ENCODE assay signal across 8 cellular contexts in the genomic region with DNA sequence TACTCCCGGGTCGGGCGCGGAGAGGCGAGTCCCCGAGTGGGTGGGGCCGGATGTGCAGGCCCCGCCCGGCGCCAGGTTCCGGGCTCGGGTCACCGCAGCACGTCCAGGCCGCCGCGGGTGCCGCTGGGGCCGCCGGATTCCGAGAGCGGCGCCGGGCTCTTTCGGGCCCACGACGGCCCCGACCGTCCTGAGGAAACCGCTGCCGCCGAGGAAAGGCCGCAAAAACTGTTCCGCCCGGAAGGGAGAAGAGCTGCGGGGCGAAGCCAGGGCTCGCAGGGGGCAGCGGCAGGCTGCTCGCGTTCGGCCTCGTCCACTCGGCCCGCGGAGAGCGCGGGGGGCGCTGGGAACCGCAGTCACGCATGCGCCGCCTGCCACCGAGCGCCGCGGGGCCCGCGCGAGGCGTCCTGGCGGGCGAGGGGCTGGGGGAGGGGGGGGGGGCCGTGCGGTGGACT. TPM values are rescaled to one million over a fixed set of nuclear protein-coding genes. Genes with fewer than 3 reads are reported as not detected.
DNase-seq lines count a peak whose midpoint lies in the region; ATAC-seq and TF ChIP-seq lines count a peak whose summit lies in the region.

Gene ZKSCAN2, minus strand, starts transcription at position 342 of the 452 bp plus-strand sequence. CDS start 718 bp downstream, outside the sequence.

- H2AFZ ChIP-seq in KMS-11 (ENCODE audit: low read depth) (peak within 1 kb of the TSS; percentile 84), osteoblast (ENCODE audit: low read length) (peak within 1 kb of the TSS; percentile 98)

- H3K9me3 Mint-ChIP-seq in activated naive CD4-positive, alpha-beta T cell treated with anti-CD3 and anti-CD28 coated beads, Interleukin-2, amount 50 U/mL, for 72 hours = no peaks in the 10 kb centered on the region
- peaks cover 9% of the 10 kb centered on the region for H3K9me3 Mint-ChIP-seq in glutamatergic neuron (ENCODE audit: unreplicated experiment)

- peak within 1 kb of the TSS; percentile 95 to 98 for H3K27ac Mint-ChIP-seq in activated naive CD4-positive, alpha-beta T cell treated with anti-CD3 and anti-CD28 coated beads, Interleukin-2, amount 50 U/mL, for 72 hours
- H3K27ac Mint-ChIP-seq in glutamatergic neuron (ENCODE audit: unreplicated experiment) = peak within 1 kb of the TSS; percentile 95

- peak within 1 kb of the TSS; percentile 88 for H3K4me2 ChIP-seq in KMS-11
- H3K4me2 ChIP-seq in osteoblast (ENCODE audit: insufficient read depth, low read length) = peak within 1 kb of the TSS; percentile 98

- H3K79me2 ChIP-seq in KMS-11 (ENCODE audit: insufficient read depth, low read depth) = peaks cover 25% of the 10 kb centered on the region
- H3K79me2 ChIP-seq in osteoblast (ENCODE audit: insufficient read depth, low read length) = peaks cover 47% of the 10 kb centered on the region

- H3K36me3 Mint-ChIP-seq in activated naive CD4-positive, alpha-beta T cell treated with anti-CD3 and anti-CD28 coated beads, Interleukin-2, amount 50 U/mL, for 72 hours = peaks cover 25% of the 10 kb centered on the region in 2 donors
- H3K36me3 Mint-ChIP-seq in glutamatergic neuron (ENCODE audit: unreplicated experiment) = no peaks in the 10 kb centered on the region

- H3K4me1 ChIP-seq in ES-I3 (ENCODE audit: insufficient read depth, low read length) (0 out of 2 replicates have a peak, but pooled peaks cover 5% of the 10 kb centered on the region), KMS-11 (ENCODE audit: low read depth, poor library complexity, severe bottlenecking) (peaks cover 25% of the 10 kb centered on the region), osteoblast (ENCODE audit: insufficient read depth, low read length) (peaks cover 23% of the 10 kb centered on the region), thoracic aorta (ENCODE audit: control insufficient read depth in 1 of 2, low read depth in 2 of 2) (peaks cover 0 to 32% of the 10 kb centered on the region in 2 donors)

- H3K27ac ChIP-seq in KMS-11 = peak within 1 kb of the TSS; percentile 95
- H3K27ac ChIP-seq in SK-N-MC = peak within 1 kb of the TSS; percentile 95
- H3K27ac ChIP-seq in osteoblast (ENCODE audit: low read depth, low read length) = peak within 1 kb of the TSS; percentile 91
- H3K27ac ChIP-seq in thoracic aorta = peak within 1 kb of the TSS; percentile 96 to 98

- peaks cover 4% of the 10 kb centered on the region for H3K27me3 Mint-ChIP-seq in glutamatergic neuron (ENCODE audit: unreplicated experiment)

- H3K4me3 Mint-ChIP-seq in glutamatergic neuron (ENCODE audit: unreplicated experiment) = peak within 1 kb of the TSS; percentile 95

- H3K27me3 ChIP-seq in KMS-11 (ENCODE audit: insufficient read depth, low read depth) (no peaks in the 10 kb centered on the region), osteoblast (ENCODE audit: insufficient read depth, low read length) (no peaks in the 10 kb centered on the region), thoracic aorta (replicated peaks; ENCODE audit: insufficient read depth) (no peaks in the 10 kb centered on the region)

- DNase-seq in SK-N-MC (ENCODE audit: low read depth, low spot score) = no peak
- peak; percentile 87 to 91 for DNase-seq in activated naive CD4-positive, alpha-beta T cell treated with anti-CD3 and anti-CD28 coated beads, Interleukin-2, amount 50 U/mL, for 72 hours (ENCODE audit: low spot score in 2 of 2)
- peak; percentile 90 for DNase-seq in glutamatergic neuron
- peak; percentile 97 for DNase-seq in osteoblast (ENCODE audit: insufficient read length, low spot score, missing footprints)
- peak; percentile 56 for DNase-seq in thoracic aorta (ENCODE audit: low spot score)

- H3K36me3 ChIP-seq in ES-I3 (ENCODE audit: insufficient read depth, low read length) = peaks cover 3% of the 10 kb centered on the region; the same call in 1 of the 2 replicates
- no peaks in the 10 kb centered on the region for H3K36me3 ChIP-seq in KMS-11 (ENCODE audit: insufficient read depth)
- H3K36me3 ChIP-seq in SK-N-MC (ENCODE audit: insufficient read depth, low read length) = peaks cover 27% of the 10 kb centered on the region
- peaks cover 7% of the 10 kb centered on the region for H3K36me3 ChIP-seq in osteoblast (ENCODE audit: insufficient read depth, low read length)
- peaks cover 3% of the 10 kb centered on the region for H3K36me3 ChIP-seq in thoracic aorta

- H3K4me1 Mint-ChIP-seq in glutamatergic neuron (ENCODE audit: low read depth, unreplicated experiment) = peaks cover 18% of the 10 kb centered on the region

- H3K9ac ChIP-seq in ES-I3 (ENCODE audit: low read depth, low read length) (peak within 1 kb of the TSS; percentile 82), KMS-11 (peak within 1 kb of the TSS; percentile 96), SK-N-MC (ENCODE audit: insufficient read length) (peak within 1 kb of the TSS; percentile 98)

- H3K4me3 ChIP-seq in KMS-11 (IDR thresholded peaks at IDR 0.05; ENCODE audit: insufficient read depth, low read depth, low read length) = peak within 1 kb of the TSS; percentile 51
- peak within 1 kb of the TSS; percentile 92 for H3K4me3 ChIP-seq in SK-N-MC
- peak within 1 kb of the TSS; percentile 92 for H3K4me3 ChIP-seq in osteoblast (ENCODE audit: insufficient read depth, low read length)
- peak within 1 kb of the TSS; percentile 93 for H3K4me3 ChIP-seq in thoracic aorta

- H3K9me3 ChIP-seq in ES-I3 (ENCODE audit: control insufficient read depth, insufficient read depth, low read length) (no peaks in the 10 kb centered on the region), SK-N-MC (ENCODE audit: low read depth, low read length) (no peaks in the 10 kb centered on the region), osteoblast (ENCODE audit: low read depth, low read length) (no peaks in the 10 kb centered on the region), thoracic aorta (no peaks in the 10 kb centered on the region)

- TF ChIP-seq CTCF in KMS-11 (conservative IDR thresholded peaks at IDR 0.05; ENCODE audit: low read depth, low read length) (no peak), glutamatergic neuron (IDR thresholded peaks at IDR 0.05; ENCODE audit: partially characterized antibody, unreplicated experiment) (no peak), osteoblast (IDR thresholded peaks at IDR 0.05; ENCODE audit: extremely low read depth, low read depth, low read length) (no peak), thoracic aorta (IDR thresholded peaks at IDR 0.05) (no peak)

- ATAC-seq in GM21786 (IDR thresholded peaks at IDR 0.05; ENCODE audit: unreplicated experiment) (peak; percentile 78), thoracic aorta (ENCODE audit: insufficient number of reproducible peaks, low FRiP score, low read depth) (peak; percentile 85)
- peak; percentile 84 to 88 for ATAC-seq in activated naive CD4-positive, alpha-beta T cell treated with anti-CD3 and anti-CD28 coated beads, Interleukin-2, amount 50 U/mL, for 72 hours

- no peaks in the 10 kb centered on the region for H4K20me1 ChIP-seq in KMS-11 (ENCODE audit: insufficient read depth)
- peaks cover 29% of the 10 kb centered on the region for H4K20me1 ChIP-seq in osteoblast (ENCODE audit: insufficient read depth, low read length)

RNA-seq across cellular contexts. Expression of gene ZKSCAN2, which starts in this region (rescaled TPM):
- 1 to 10 TPM; 3.3 to 5.6 TPM for total RNA-seq in activated naive CD4-positive, alpha-beta T cell treated with anti-CD3 and anti-CD28 coated beads, Interleukin-2, amount 50 U/mL, for 72 hours
- total RNA-seq in glutamatergic neuron (ENCODE audit: unreplicated experiment) (16.6 TPM), osteoblast (5.9 and 8.0 TPM in 2 replicates), thoracic aorta (1 to 10 TPM; 4.1 to 5.0 TPM)
